Comparison of ENCODE assay signal across 14 cellular contexts in genomic region chr17:45077643-45078042, GRCh38. TPM values are rescaled to one million over a fixed set of nuclear protein-coding genes. Genes with fewer than 3 reads are reported as not detected.
DNase-seq lines count a peak whose midpoint lies in the region; ATAC-seq, FAIRE-seq and TF ChIP-seq lines count a peak whose summit lies in the region.
"Had no signal": no experiment of that assay in that cellular context is flagged by ENCODE, and none has a peak within 500 bp of the region (broad histone marks: within the 10 kb centered on the region; RNA-seq: fewer than 3 reads in every experiment).

No MANE protein-coding gene starts in this region.

- FAIRE-seq in GM19239 (lab: Jason Lieb, UNC) = peak; percentile 8
- no peak for FAIRE-seq in small intestine (lab: Jason Lieb, UNC)

- H3K9me3 ChIP-seq in BLaER1 = no peaks in the 10 kb centered on the region
- no peaks in the 10 kb centered on the region for H3K9me3 ChIP-seq in transverse colon
- no peaks in the 10 kb centered on the region for H3K9me3 ChIP-seq in small intestine (ENCODE audit: control insufficient read depth, low read depth)

- no peak overlapping the region for H3K9ac ChIP-seq in BLaER1
- H3K9ac ChIP-seq: parathyroid adenoma had no signal

- H3K36me3 ChIP-seq in BLaER1 (peaks cover 89% of the 10 kb centered on the region), transverse colon (peaks cover 0 to 10% (median 4%) of the 10 kb centered on the region in 4 donors), small intestine (ENCODE audit: control insufficient read depth in 2 of 2, insufficient read depth in 2 of 2, low read length in 2 of 2) (peaks cover 5 to 9% of the 10 kb centered on the region in 2 donors)

- TF ChIP-seq EP300 in transverse colon (IDR thresholded peaks at IDR 0.05; ENCODE audit: low read depth) = no peak

- no peak for TF ChIP-seq CTCF in transverse colon (IDR thresholded peaks at IDR 0.05)

- no peak for TF ChIP-seq POLR2A in transverse colon (IDR thresholded peaks at IDR 0.05)

- 67 to 72% methylated on average over 1 to 3 of the region's 3 CpGs for WGBS in transverse colon (ENCODE audit: low coverage in 1 of 2), 2 donors
- 66 to 73% (median 71%) methylated on average over 3 of the region's 3 CpGs for WGBS in small intestine, 3 donors

- DNase-seq in GM19239 (ENCODE audit: insufficient read length, low spot score) (no peak), SIG-M5 treated with dmso at 0.1 percent for 504 hours (lab: John Stamatoyannopoulos, UW; ENCODE audit: unreplicated experiment) (peak; percentile 92), left colon (no peak), transverse colon (no peak), G401 (ENCODE audit: low spot score) (no peak), small intestine (no peak)
- DNase-seq: activated CD4-positive, alpha-beta memory T cell treated with anti-CD3 and anti-CD28 coated beads for 36 hours; mesendoderm; T-helper 1 cell had no signal

- H3K4me1 ChIP-seq in BLaER1 = peaks cover 23% of the 10 kb centered on the region
- peaks cover 4 to 29% (median 9%) of the 10 kb centered on the region in 4 donors for H3K4me1 ChIP-seq in transverse colon
- peaks cover 0 to 3% of the 10 kb centered on the region in 2 donors for H3K4me1 ChIP-seq in small intestine (ENCODE audit: control insufficient read depth in 2 of 2, insufficient read depth in 1 of 2, low read depth in 1 of 2, low read length in 1 of 2)
- H3K4me1 ChIP-seq: parathyroid adenoma had no signal

- intact Hi-C loops in left colon (cut with DNase I, micrococcal nuclease) = no loop called here
- intact Hi-C loops in transverse colon (cut with DNase I; ENCODE audit: low total_unique reads) = no loop called here

- H3K27me3 ChIP-seq in BLaER1 = no peaks in the 10 kb centered on the region
- no peaks in the 10 kb centered on the region for H3K27me3 ChIP-seq in transverse colon
- no peaks in the 10 kb centered on the region for H3K27me3 ChIP-seq in small intestine (ENCODE audit: control insufficient read depth in 2 of 2, insufficient read depth in 2 of 2, low read length in 2 of 2)

- ATAC-seq in left colon (peak; percentile 41), GM21526 (IDR thresholded peaks at IDR 0.05; ENCODE audit: low FRiP score, unreplicated experiment) (no peak)
- ATAC-seq: esophagus mucosa, HCT116 had no signal

- H3K27ac ChIP-seq in BLaER1 (peak overlapping the region; percentile 35; the same call in 1 of the 2 replicates), transverse colon (peak overlapping the region in 2 of 4 donors; percentile 16 to 23), small intestine (ENCODE audit: low read depth in 1 of 2, low read length in 1 of 2) (peak overlapping the region in 1 of 2 donors; percentile 39)
- H3K27ac ChIP-seq: parathyroid adenoma had no signal

- in situ Hi-C loops in transverse colon (cut with MboI; ENCODE audit: low pct_ligation_motif_present in 1 of 4, low pct_unique_long_range_greater_than_20kb in 1 of 4, low sequenced_read_pairs in 3 of 4) (no loop called here), G401 (cut with HindIII; ENCODE audit: low sequenced_read_pairs) (no loop called here)

- H4K20me1 ChIP-seq in BLaER1 = peaks cover 96% of the 10 kb centered on the region

- H3K4me2 ChIP-seq in BLaER1 = peak overlapping the region; percentile 50

- no peak overlapping the region for H3K4me3 ChIP-seq in BLaER1
- no peak overlapping the region for H3K4me3 ChIP-seq in transverse colon
- H3K4me3 ChIP-seq in small intestine (ENCODE audit: low read depth in 1 of 2, low read length in 2 of 2) = no peak overlapping the region

RNA-seq across cellular contexts. Expression of gene NMT1, which starts 16.5 kb away (rescaled TPM):
- 10 to 100 TPM; 48.2 to 69.5 TPM for total RNA-seq in left colon
- 10 to 100 TPM; 16.1 to 83.8 (median 43.4) TPM for total RNA-seq in transverse colon
- total RNA-seq in G401 (2014; rRNA removed; shearing (Covaris generic)) = 117 and 153 TPM in 2 replicates
- polyA plus RNA-seq in small intestine = 100 to 1,000 TPM in 1 of 3 donors, 10 to 100 TPM in 2; 38.9 to 131 (median 95.1) TPM

RNA-seq across cellular contexts. Expression of gene DCAKD, which starts 26.2 kb away (rescaled TPM):
- 10 to 100 TPM; 25.7 to 28.1 TPM for total RNA-seq in left colon
- total RNA-seq in transverse colon = 100 to 1,000 TPM in 1 of 4 donors, 10 to 100 TPM in 2, 1 to 10 TPM in 1; 9.4 to 144 (median 27.4) TPM
- 73.9 and 80.9 TPM in 2 replicates for total RNA-seq in G401 (2014; rRNA removed; shearing (Covaris generic))
- polyA plus RNA-seq in small intestine = 10 to 100 TPM in 1 of 3 donors, 1 to 10 TPM in 2; 4.2 to 15.2 (median 7.6) TPM

RNA-seq across cellular contexts. Expression of gene PLCD3, which starts 54.7 kb away (rescaled TPM):
- total RNA-seq in left colon = 100 to 1,000 TPM; 335 to 566 TPM
- total RNA-seq in transverse colon = 100 to 1,000 TPM; 157 to 369 (median 335) TPM
- 29.2 and 86.2 TPM in 2 replicates for total RNA-seq in G401 (2014; rRNA removed; shearing (Covaris generic))
- polyA plus RNA-seq in small intestine = 10 to 100 TPM in 2 of 3 donors, 1 to 10 TPM in 1; 7.8 to 11.9 (median 10.5) TPM

RNA-seq across cellular contexts. Expression of gene ACBD4, which starts 57.8 kb away (rescaled TPM):
- total RNA-seq in left colon (10 to 100 TPM; 22.3 to 22.6 TPM), transverse colon (10 to 100 TPM; 24.9 to 96.1 (median 38.6) TPM)
- total RNA-seq in G401 (2014; rRNA removed; shearing (Covaris generic)) = 0.49 and 6.1 TPM in 2 replicates
- 100 to 1,000 TPM in 2 of 3 donors, 10 to 100 TPM in 1; 21.1 to 184 (median 165) TPM for polyA plus RNA-seq in small intestine
